In the genomic region with DNA sequence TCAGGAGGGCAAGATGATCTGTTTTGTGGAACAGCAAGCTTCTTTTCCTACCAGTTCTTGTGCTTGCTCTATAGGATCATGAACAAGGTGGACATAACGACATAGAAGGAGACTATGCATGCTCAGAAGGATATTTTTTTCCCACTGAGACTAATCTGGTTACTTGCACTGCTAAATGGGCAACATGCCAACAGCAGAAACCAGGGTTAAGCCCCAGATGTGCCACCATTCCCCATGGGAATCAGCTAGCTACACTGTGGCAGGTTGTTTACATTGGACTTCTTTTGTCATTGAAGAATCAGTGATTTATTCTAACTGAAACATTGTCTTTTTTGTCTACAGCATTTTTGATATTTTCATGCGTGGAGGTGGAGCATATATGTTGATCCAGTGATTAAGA, we compare ENCODE assay signal across 22 cellular contexts.
DNase-seq lines count a peak whose midpoint lies in the region; ATAC-seq, FAIRE-seq and TF ChIP-seq lines count a peak whose summit lies in the region.
"Had no signal": no experiment of that assay in that cellular context is flagged by ENCODE, and none has a peak within 500 bp of the region (broad histone marks: within the 10 kb centered on the region; RNA-seq: fewer than 3 reads in every experiment).

No MANE protein-coding gene starts in this region.

- H3K9ac ChIP-seq in SK-N-SH: no peak overlapping the region

- no peaks in the 10 kb centered on the region for H4K20me1 ChIP-seq in SK-N-SH (ENCODE audit: insufficient read depth)

- ATAC-seq in SK-N-SH treated with all-trans-retinoic acid at 6 μM for 48 hours: no peak
- ATAC-seq: CD8-positive, alpha-beta T cell; HepG2; Right ventricle myocardium inferior; T-helper 17 cell had no signal

- TF ChIP-seq CTCF in SK-N-SH (IDR thresholded peaks at IDR 0.05): no peak

- TF ChIP-seq EP300 in SK-N-SH (IDR thresholded peaks at IDR 0.05; ENCODE audit: borderline replicate concordance in 1 of 2, low read depth in 1 of 2, low read length in 1 of 2): no peak

- 42% methylated on average over 2 of the region's 2 CpGs for WGBS in SK-N-SH (ENCODE audit: low lambda C conversion rate)

- H3K79me2 ChIP-seq in SK-N-SH (ENCODE audit: insufficient read depth): no peaks in the 10 kb centered on the region

- CTCF ChIA-PET in SK-N-SH (lab: Yijun Ruan, JAX): no interaction called here

- FAIRE-seq in GM18507 (lab: Jason Lieb, UNC): peak; percentile 12
- FAIRE-seq in RCC 7860 (lab: Jason Lieb, UNC): no peak
- FAIRE-seq: HepG2 had no signal

- no peaks in the 10 kb centered on the region for H3K36me3 ChIP-seq in SK-N-SH (replicated peaks in 1 of 2; ENCODE audit: control insufficient read depth in 1 of 2, insufficient read depth in 2 of 2, low read length in 1 of 2)

- no peak overlapping the region for H2AFZ ChIP-seq in SK-N-SH (ENCODE audit: low read depth)

- no peaks in the 10 kb centered on the region; a peak in 1 of 4 replicates for H3K4me1 ChIP-seq in SK-N-SH (ENCODE audit: control insufficient read depth in 1 of 2, insufficient read depth in 2 of 2, low read depth in 1 of 2, low read length in 1 of 2)

- H3K9me3 ChIP-seq in SK-N-SH: no peaks in the 10 kb centered on the region

- DNase-seq in SK-N-SH: peak; percentile 14
- no peak for DNase-seq in GM18507 (ENCODE audit: extremely low spot score, insufficient read length, low read depth)
- DNase-seq in NCI-H524 treated with DMSO at 0.1 percent for 48 hours (lab: John Stamatoyannopoulos, UW): peak; percentile 7
- no peak for DNase-seq in RCC 7860 (ENCODE audit: low spot score)
- no peak for DNase-seq in mesenteric fat pad (ENCODE audit: low spot score)
- no peak for DNase-seq in hypothalamus (lab: John Stamatoyannopoulos, UW)
- DNase-seq: C1 segment of cervical spinal cord; Calu3; CD8-positive, alpha-beta T cell; DMS79; HCEC 1CT; KG1; NCI-H1694 treated with DMSO at 0.1 percent for 48 hours; NCI-H2107; NCI-H345; NCI-H526; SW 1271; T-helper 17 cell had no signal

- no peak for TF ChIP-seq RAD21 in SK-N-SH (IDR thresholded peaks at IDR 0.05; ENCODE audit: low read length)

- H3K27me3 ChIP-seq in SK-N-SH (ENCODE audit: insufficient read depth): no peaks in the 10 kb centered on the region

- H3F3A ChIP-seq in SK-N-SH (replicated peaks; ENCODE audit: insufficient read depth): no peaks in the 10 kb centered on the region

- no peaks in the 10 kb centered on the region; the same call in 1 of the 2 replicates for H3K9me2 ChIP-seq in SK-N-SH

- POLR2A ChIA-PET in SK-N-SH (lab: Yijun Ruan, JAX): no interaction called here

- H3K27ac ChIP-seq in SK-N-SH (ENCODE audit: low read depth in 2 of 2, low read length in 1 of 2): no peak overlapping the region
- H3K27ac ChIP-seq: HL-60 had no signal

- H3K4me3 ChIP-seq in SK-N-SH (ENCODE audit: low read depth in 2 of 2, low read length in 1 of 2): no peak overlapping the region

- no peak overlapping the region for H3K4me2 ChIP-seq in SK-N-SH

TF ChIP-seq in SK-N-SH, 30 proteins besides CTCF, POLR2A, EP300 and RAD21 (continues in another document):
- TF ChIP-seq SMC3 (IDR thresholded peaks at IDR 0.05; ENCODE audit: low read depth, low read length): no peak
- no peak for TF ChIP-seq GATA2 (CRISPR knock-in tag; IDR thresholded peaks at IDR 0.05)
- no peak for TF ChIP-seq FOXM1 (IDR thresholded peaks at IDR 0.05; ENCODE audit: low read depth)
- TF ChIP-seq GABPA (IDR thresholded peaks at IDR 0.05; ENCODE audit: low read depth): no peak
- TF ChIP-seq FOXJ3 (CRISPR knock-in tag; IDR thresholded peaks at IDR 0.05): no peak
- TF ChIP-seq EZH2phosphoT487 (IDR thresholded peaks at IDR 0.05; ENCODE audit: borderline replicate concordance, low read depth): no peak
- no peak for TF ChIP-seq TEAD4 (IDR thresholded peaks at IDR 0.05; ENCODE audit: borderline replicate concordance, insufficient read depth)
- TF ChIP-seq ELF1 (IDR thresholded peaks at IDR 0.05): no peak
- no peak for TF ChIP-seq NFIC (IDR thresholded peaks at IDR 0.05; ENCODE audit: borderline replicate concordance)
- no peak for TF ChIP-seq NRF1 (IDR thresholded peaks at IDR 0.05; ENCODE audit: low read depth, low read length)
- no peak for TF ChIP-seq USF2 (IDR thresholded peaks at IDR 0.05; ENCODE audit: borderline replicate concordance, low read depth, low read length)
- no peak for TF ChIP-seq MEF2A (IDR thresholded peaks at IDR 0.05; ENCODE audit: borderline replicate concordance, low read depth)
- no peak for TF ChIP-seq CHD2 (IDR thresholded peaks at IDR 0.05; ENCODE audit: low read length, partially characterized antibody)
- TF ChIP-seq, protein P1, sequence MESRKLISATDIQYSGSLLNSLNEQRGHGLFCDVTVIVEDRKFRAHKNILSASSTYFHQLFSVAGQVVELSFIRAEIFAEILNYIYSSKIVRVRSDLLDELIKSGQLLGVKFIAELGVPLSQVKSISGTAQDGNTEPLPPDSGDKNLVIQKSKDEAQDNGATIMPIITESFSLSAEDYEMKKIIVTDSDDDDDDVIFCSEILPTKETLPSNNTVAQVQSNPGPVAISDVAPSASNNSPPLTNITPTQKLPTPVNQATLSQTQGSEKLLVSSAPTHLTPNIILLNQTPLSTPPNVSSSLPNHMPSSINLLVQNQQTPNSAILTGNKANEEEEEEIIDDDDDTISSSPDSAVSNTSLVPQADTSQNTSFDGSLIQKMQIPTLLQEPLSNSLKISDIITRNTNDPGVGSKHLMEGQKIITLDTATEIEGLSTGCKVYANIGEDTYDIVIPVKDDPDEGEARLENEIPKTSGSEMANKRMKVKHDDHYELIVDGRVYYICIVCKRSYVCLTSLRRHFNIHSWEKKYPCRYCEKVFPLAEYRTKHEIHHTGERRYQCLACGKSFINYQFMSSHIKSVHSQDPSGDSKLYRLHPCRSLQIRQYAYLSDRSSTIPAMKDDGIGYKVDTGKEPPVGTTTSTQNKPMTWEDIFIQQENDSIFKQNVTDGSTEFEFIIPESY (IDR thresholded peaks at IDR 0.05; ENCODE audit: borderline replicate concordance, low read depth): no peak
- no peak for TF ChIP-seq MXI1 (IDR thresholded peaks at IDR 0.05; ENCODE audit: low read depth, low read length)
- TF ChIP-seq RXRA (IDR thresholded peaks at IDR 0.05; ENCODE audit: borderline replicate concordance, low read depth): no peak

TF ChIP-seq in SK-N-SH treated with all-trans-retinoic acid at 6 μM for 48 hours, 23 proteins besides CTCF, POLR2A, EP300 and RAD21:
- no peak for TF ChIP-seq ZNF8 (CRISPR knock-in tag; IDR thresholded peaks at IDR 0.05)
- TF ChIP-seq BACH2 (CRISPR knock-in tag; IDR thresholded peaks at IDR 0.05; ENCODE audit: borderline replicate concordance): no peak
- TF ChIP-seq ARNTL (CRISPR knock-in tag; IDR thresholded peaks at IDR 0.05; ENCODE audit: borderline replicate concordance, low read depth): no peak
- TF ChIP-seq, protein P2, sequence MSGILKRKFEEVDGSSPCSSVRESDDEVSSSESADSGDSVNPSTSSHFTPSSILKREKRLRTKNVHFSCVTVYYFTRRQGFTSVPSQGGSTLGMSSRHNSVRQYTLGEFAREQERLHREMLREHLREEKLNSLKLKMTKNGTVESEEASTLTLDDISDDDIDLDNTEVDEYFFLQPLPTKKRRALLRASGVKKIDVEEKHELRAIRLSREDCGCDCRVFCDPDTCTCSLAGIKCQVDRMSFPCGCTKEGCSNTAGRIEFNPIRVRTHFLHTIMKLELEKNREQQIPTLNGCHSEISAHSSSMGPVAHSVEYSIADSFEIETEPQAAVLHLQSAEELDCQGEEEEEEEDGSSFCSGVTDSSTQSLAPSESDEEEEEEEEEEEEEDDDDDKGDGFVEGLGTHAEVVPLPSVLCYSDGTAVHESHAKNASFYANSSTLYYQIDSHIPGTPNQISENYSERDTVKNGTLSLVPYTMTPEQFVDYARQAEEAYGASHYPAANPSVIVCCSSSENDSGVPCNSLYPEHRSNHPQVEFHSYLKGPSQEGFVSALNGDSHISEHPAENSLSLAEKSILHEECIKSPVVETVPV (CRISPR knock-in tag; IDR thresholded peaks at IDR 0.05): no peak
- no peak for TF ChIP-seq ESRRG (CRISPR knock-in tag; IDR thresholded peaks at IDR 0.05)
- TF ChIP-seq, protein P3, sequence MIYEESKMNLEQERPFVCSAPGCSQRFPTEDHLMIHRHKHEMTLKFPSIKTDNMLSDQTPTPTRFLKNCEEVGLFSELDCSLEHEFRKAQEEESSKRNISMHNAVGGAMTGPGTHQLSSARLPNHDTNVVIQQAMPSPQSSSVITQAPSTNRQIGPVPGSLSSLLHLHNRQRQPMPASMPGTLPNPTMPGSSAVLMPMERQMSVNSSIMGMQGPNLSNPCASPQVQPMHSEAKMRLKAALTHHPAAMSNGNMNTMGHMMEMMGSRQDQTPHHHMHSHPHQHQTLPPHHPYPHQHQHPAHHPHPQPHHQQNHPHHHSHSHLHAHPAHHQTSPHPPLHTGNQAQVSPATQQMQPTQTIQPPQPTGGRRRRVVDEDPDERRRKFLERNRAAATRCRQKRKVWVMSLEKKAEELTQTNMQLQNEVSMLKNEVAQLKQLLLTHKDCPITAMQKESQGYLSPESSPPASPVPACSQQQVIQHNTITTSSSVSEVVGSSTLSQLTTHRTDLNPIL (CRISPR knock-in tag; IDR thresholded peaks at IDR 0.05; ENCODE audit: low read depth): no peak
- TF ChIP-seq ZNF70 (CRISPR knock-in tag; IDR thresholded peaks at IDR 0.05): no peak
- TF ChIP-seq PPARA (CRISPR knock-in tag; IDR thresholded peaks at IDR 0.05; ENCODE audit: borderline replicate concordance): no peak
- no peak for TF ChIP-seq ZC3H10 (CRISPR knock-in tag; IDR thresholded peaks at IDR 0.05)
- no peak for TF ChIP-seq OSR1 (CRISPR knock-in tag; IDR thresholded peaks at IDR 0.05)
- no peak for TF ChIP-seq TOX (CRISPR knock-in tag; IDR thresholded peaks at IDR 0.05; ENCODE audit: borderline replicate concordance)

Comparison
In these comparisons a context has a peak if more than half of its experiments do, and no peak if none do; other contexts are left out.
1. DNase-seq: peak in SK-N-SH (single experiment) and NCI-H524 treated with DMSO at 0.1 percent for 48 hours (single experiment); none in GM18507 (single experiment), RCC 7860 (single experiment), mesenteric fat pad (single experiment) and hypothalamus (0 of 51).